In the genomic region with DNA sequence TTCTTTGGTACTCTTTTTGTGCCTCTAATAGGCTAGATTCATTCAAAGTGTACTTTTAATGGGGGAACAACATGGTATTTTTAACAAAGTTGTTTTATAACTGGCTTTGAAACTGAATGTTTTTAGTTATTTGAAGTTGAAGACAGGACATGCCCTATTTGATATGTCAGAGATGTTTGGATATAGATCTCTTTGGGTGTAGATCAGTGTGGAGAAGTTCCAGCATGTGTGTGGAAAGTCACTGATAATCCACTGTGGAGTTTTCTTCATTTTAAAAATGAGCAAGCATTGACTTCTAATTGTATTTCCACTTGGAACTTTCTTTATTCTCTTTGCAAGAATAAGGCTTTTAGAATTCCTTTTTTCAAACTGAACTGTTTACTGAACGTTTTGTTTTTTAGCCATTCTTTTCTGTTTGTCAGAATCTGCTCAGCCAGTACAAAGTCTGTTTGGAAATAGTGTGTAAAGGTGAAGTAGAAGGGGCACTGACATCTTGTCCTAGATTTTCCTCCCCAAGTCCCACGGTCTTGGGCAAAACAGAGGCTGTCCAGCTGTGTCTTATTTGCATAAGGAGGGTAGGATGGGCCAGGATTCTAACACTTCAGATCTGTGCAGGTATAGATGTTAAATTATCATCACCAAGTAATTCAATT, we compare ENCODE assay signal across 15 cellular contexts. TPM values are rescaled to one million over a fixed set of nuclear protein-coding genes. Genes with fewer than 3 reads are reported as not detected.
DNase-seq lines count a peak whose midpoint lies in the region; ATAC-seq, FAIRE-seq and TF ChIP-seq lines count a peak whose summit lies in the region.
"Had no signal": no experiment of that assay in that cellular context is flagged by ENCODE, and none has a peak within 500 bp of the region (broad histone marks: within the 10 kb centered on the region; RNA-seq: fewer than 3 reads in every experiment).

No MANE protein-coding gene starts in this region.

- H3K36me3 ChIP-seq in BE2C (peaks cover 39% of the 10 kb centered on the region), OCI-LY7 (ENCODE audit: insufficient read depth, low read length) (peaks cover 99% of the 10 kb centered on the region), right lobe of liver (peaks cover 0 to 16% (median 0%) of the 10 kb centered on the region in 4 donors), subcutaneous abdominal adipose tissue (ENCODE audit: control insufficient read depth in 5 of 5, insufficient read depth in 5 of 5, low read length in 5 of 5) (peaks cover 15 to 58% (median 18%) of the 10 kb centered on the region in 5 donors), stomach (peaks cover 21 to 97% (median 91%) of the 10 kb centered on the region in 4 donors)

- no peaks in the 10 kb centered on the region for H3K27me3 ChIP-seq in BE2C
- no peaks in the 10 kb centered on the region for H3K27me3 ChIP-seq in right lobe of liver
- H3K27me3 ChIP-seq in subcutaneous abdominal adipose tissue (ENCODE audit: control insufficient read depth in 5 of 5, insufficient read depth in 4 of 5, low read length in 5 of 5), result no peaks in the 10 kb centered on the region
- H3K27me3 ChIP-seq in stomach, result no peaks in the 10 kb centered on the region

- no peak overlapping the region for H3K27ac Mint-ChIP-seq in activated CD4-positive, alpha-beta memory T cell treated with anti-CD3 and anti-CD28 coated beads, Interleukin-2, amount 10 ng/mL, durations not matched to agents 7 days and 5 days
- H3K27ac Mint-ChIP-seq: CD4-positive, alpha-beta T cell had no signal

- TSS peak; percentile 6 for BruUV-seq in OCI-LY7 (replicated peaks; lab: Mats Ljungman, UMichigan)

- H3K4me3 ChIP-seq in BE2C (ENCODE audit: low read depth, low read length), result peak overlapping the region; percentile 25; the same call in 1 of the 2 replicates
- H3K4me3 ChIP-seq in OCI-LY7 (ENCODE audit: low read depth, low read length, poor library complexity, severe bottlenecking), result no peak overlapping the region
- H3K4me3 ChIP-seq in right lobe of liver, result no peak overlapping the region
- H3K4me3 ChIP-seq in subcutaneous abdominal adipose tissue (ENCODE audit: low read depth in 1 of 5, low read length in 5 of 5), result no peak overlapping the region
- no peak overlapping the region for H3K4me3 ChIP-seq in stomach
- H3K4me3 ChIP-seq: GM23248, K562 had no signal

- no peak for FAIRE-seq in HTR-8/SVneo (lab: Jason Lieb, UNC)
- FAIRE-seq: K562 had no signal

- H3K4me1 ChIP-seq in BE2C (peaks cover 15% of the 10 kb centered on the region), OCI-LY7 (ENCODE audit: insufficient read depth, low read length, poor library complexity, severe bottlenecking) (no peaks in the 10 kb centered on the region), right lobe of liver (peaks cover 0 to 9% (median 0%) of the 10 kb centered on the region in 4 donors), subcutaneous abdominal adipose tissue (ENCODE audit: control insufficient read depth in 5 of 5, insufficient read depth in 5 of 5, low read length in 5 of 5) (peaks cover 0 to 15% (median 3%) of the 10 kb centered on the region in 5 donors), stomach (no peaks in the 10 kb centered on the region)
- H3K4me1 ChIP-seq: Caco-2 had no signal

- H3K79me2 ChIP-seq in OCI-LY7 (ENCODE audit: insufficient read depth, low read depth, low read length), result no peaks in the 10 kb centered on the region

- TF ChIP-seq CTCF in BE2C (IDR thresholded peaks at IDR 0.05; ENCODE audit: low read depth, low read length) (no peak), OCI-LY7 (conservative IDR thresholded peaks at IDR 0.05; ENCODE audit: low read length) (no peak), right lobe of liver (IDR thresholded peaks at IDR 0.05) (no peak), stomach (IDR thresholded peaks at IDR 0.05) (no peak)

- H3K4me2 ChIP-seq in OCI-LY7 (ENCODE audit: low read length), result no peak overlapping the region

- POLR2A ChIA-PET in OCI-LY7 (lab: Charles Lee), result no interaction called here
- POLR2A ChIA-PET in activated CD4-positive, alpha-beta memory T cell treated with anti-CD3 and anti-CD28 coated beads, Interleukin-2, amount 10 ng/mL, durations not matched to agents 7 days and 5 days (lab: Charles Lee), result interaction anchor here (1.1 kb wide), 1 partner anchor 9 kb away, joined by 3 read pairs; no protein-coding TSS in a partner anchor

- no peak overlapping the region for H3K4me3 Mint-ChIP-seq in activated CD4-positive, alpha-beta memory T cell treated with anti-CD3 and anti-CD28 coated beads, Interleukin-2, amount 10 ng/mL, durations not matched to agents 7 days and 5 days
- H3K4me3 Mint-ChIP-seq: CD4-positive, alpha-beta T cell had no signal

- TF ChIP-seq POLR2A in right lobe of liver (IDR thresholded peaks at IDR 0.05), result no peak
- TF ChIP-seq POLR2A in stomach (IDR thresholded peaks at IDR 0.05), result no peak

- DNase-seq in BE2C (no peak), OCI-LY7 (ENCODE audit: low spot score) (no peak), right lobe of liver (no peak), stomach (no peak), HTR-8/SVneo (ENCODE audit: insufficient read length, low spot score) (no peak)
- no peak for DNase-seq in activated CD4-positive, alpha-beta memory T cell treated with anti-CD3 and anti-CD28 coated beads, Interleukin-2, amount 10 ng/mL, durations not matched to agents 7 days and 5 days
- DNase-seq: ACHN; Caco-2; CD4-positive, alpha-beta T cell; GM23248; HCEC 1CT; IMR-90 had no signal

- H3K9me2 ChIP-seq in OCI-LY7 (ENCODE audit: insufficient read depth, low read length), result no peaks in the 10 kb centered on the region

- intact Hi-C loops in OCI-LY7 (cut with micrococcal nuclease; ENCODE audit: unreplicated experiment), result no loop called here
- intact Hi-C loops in right lobe of liver (cut with DNase I), result no loop called here
- intact Hi-C loops in stomach (cut with DNase I; ENCODE audit: low total_unique reads), result no loop called here

- peaks cover 61% of the 10 kb centered on the region for H3K36me3 Mint-ChIP-seq in activated CD4-positive, alpha-beta memory T cell treated with anti-CD3 and anti-CD28 coated beads, Interleukin-2, amount 10 ng/mL, durations not matched to agents 7 days and 5 days (ENCODE audit: low read depth)

- peak; percentile 67 to 84 (median 80) for ATAC-seq in right lobe of liver
- ATAC-seq: K562 had no signal

- no peaks in the 10 kb centered on the region for H3K4me1 Mint-ChIP-seq in activated CD4-positive, alpha-beta memory T cell treated with anti-CD3 and anti-CD28 coated beads, Interleukin-2, amount 10 ng/mL, durations not matched to agents 7 days and 5 days

- no peak overlapping the region for H3K9ac ChIP-seq in subcutaneous abdominal adipose tissue (ENCODE audit: low read length in 5 of 5)
- H3K9ac ChIP-seq: GM23248 had no signal

- H4K20me1 ChIP-seq in OCI-LY7 (ENCODE audit: insufficient read depth, low read length), result no peaks in the 10 kb centered on the region

- TF ChIP-seq EP300 in stomach (IDR thresholded peaks at IDR 0.05), result no peak

- CTCF ChIA-PET in OCI-LY7 (lab: Charles Lee; ENCODE audit: unreplicated experiment), result no interaction called here
- CTCF ChIA-PET in activated CD4-positive, alpha-beta memory T cell treated with anti-CD3 and anti-CD28 coated beads, Interleukin-2, amount 10 ng/mL, durations not matched to agents 7 days and 5 days (lab: Charles Lee), result no interaction called here

- no peaks in the 10 kb centered on the region for H3K27me3 Mint-ChIP-seq in activated CD4-positive, alpha-beta memory T cell treated with anti-CD3 and anti-CD28 coated beads, Interleukin-2, amount 10 ng/mL, durations not matched to agents 7 days and 5 days
- H3K27me3 Mint-ChIP-seq: CD4-positive, alpha-beta T cell had no signal

- 38% methylated on average over 2 of the region's 2 CpGs for WGBS in right lobe of liver (ENCODE audit: insufficient coverage, low coverage, low lambda C conversion rate, missing lambda C conversion rate)
- WGBS in stomach, 5 donors, result 50 to 62% (median 52%) methylated on average over 2 of the region's 2 CpGs

- no peak overlapping the region for H2AFZ ChIP-seq in OCI-LY7 (ENCODE audit: low read length)
- H2AFZ ChIP-seq: GM23248 had no signal

- H3K9me3 ChIP-seq in BE2C (no peaks in the 10 kb centered on the region), OCI-LY7 (ENCODE audit: low read length) (no peaks in the 10 kb centered on the region), right lobe of liver (no peaks in the 10 kb centered on the region), subcutaneous abdominal adipose tissue (ENCODE audit: control insufficient read depth in 5 of 5, low read length in 5 of 5) (no peaks in the 10 kb centered on the region), stomach (no peaks in the 10 kb centered on the region)
- H3K9me3 ChIP-seq: Caco-2 had no signal

- H3K27ac ChIP-seq in OCI-LY7 (ENCODE audit: low read depth, low read length, poor library complexity, severe bottlenecking) (no peak overlapping the region), right lobe of liver (peak overlapping the region in 2 of 3 donors; percentile 41 to 52), subcutaneous abdominal adipose tissue (ENCODE audit: low read depth, low read length) (peak overlapping the region; percentile 38), stomach (no peak overlapping the region)
- H3K27ac ChIP-seq: C4-2B, GM23248 had no signal

- no peaks in the 10 kb centered on the region for H3K9me3 Mint-ChIP-seq in activated CD4-positive, alpha-beta memory T cell treated with anti-CD3 and anti-CD28 coated beads, Interleukin-2, amount 10 ng/mL, durations not matched to agents 7 days and 5 days
- H3K9me3 Mint-ChIP-seq: CD4-positive, alpha-beta T cell had no signal

RNA-seq across cellular contexts. Expression of gene TDP1, which starts 35.0 kb away (rescaled TPM):
- 6.9 TPM for polyA plus RNA-seq in BE2C (2012; ENCODE audit: insufficient read depth, insufficient read length, low read depth)
- total RNA-seq in OCI-LY7 (2014; rRNA removed; shearing (Covaris generic)), result 65.9 and 67.2 TPM in 2 replicates
- total RNA-seq in OCI-LY7 (2022) (71.1 and 75.3 TPM in 2 replicates), right lobe of liver (1 to 10 TPM; 4.9 to 7.1 (median 6.6) TPM), stomach (100 to 1,000 TPM in 1 of 5 donors, 10 to 100 TPM in 3, 1 to 10 TPM in 1; 2.6 to 127 (median 26.8) TPM)
- total RNA-seq in activated CD4-positive, alpha-beta memory T cell treated with anti-CD3 and anti-CD28 coated beads, Interleukin-2, amount 10 ng/mL, durations not matched to agents 7 days and 5 days, result 10 to 100 TPM; 78.0 to 82.1 TPM
- 1 to 10 TPM; 3.4 to 5.9 (median 3.6) TPM for polyA plus RNA-seq in stomach

RNA-seq across cellular contexts. Expression of gene EFCAB11, which starts 36.2 kb away (rescaled TPM):
- polyA plus RNA-seq in BE2C (2012; ENCODE audit: insufficient read depth, insufficient read length, low read depth), result 2.8 TPM
- total RNA-seq in OCI-LY7 (2014; rRNA removed; shearing (Covaris generic)), result 9.3 and 10.7 TPM in 2 replicates
- total RNA-seq in OCI-LY7 (2022) (26.6 and 29.5 TPM in 2 replicates), right lobe of liver (1 to 10 TPM; 1.7 to 4.7 (median 3.2) TPM), stomach (10 to 100 TPM in 3 of 5 donors, 1 to 10 TPM in 2; 9.6 to 20.4 (median 10.3) TPM)
- total RNA-seq in activated CD4-positive, alpha-beta memory T cell treated with anti-CD3 and anti-CD28 coated beads, Interleukin-2, amount 10 ng/mL, durations not matched to agents 7 days and 5 days, result 1 to 10 TPM; 9.6 to 9.9 TPM
- polyA plus RNA-seq in stomach, result 10 to 100 TPM in 1 of 3 donors, 1 to 10 TPM in 2; 4.5 to 10.5 (median 4.6) TPM

Comparison
In these comparisons a context has a peak if more than half of its experiments do, and no peak if none do; other contexts are left out.
1. H3K27ac ChIP-seq: peak in right lobe of liver (2 of 3) and subcutaneous abdominal adipose tissue (single experiment); none in OCI-LY7 (single experiment) and stomach (0 of 5).